8 cellular contexts compared by ENCODE assay signal in genomic region chr1:165697881-165698842, GRCh38. TPM values are rescaled to one million over a fixed set of nuclear protein-coding genes. Genes with fewer than 3 reads are reported as not detected.
DNase-seq lines count a peak whose midpoint lies in the region; ATAC-seq and TF ChIP-seq lines count a peak whose summit lies in the region.

TSS of gene ALDH9A1 (minus strand) at chr1:165698562. CDS start at chr1:165698558, 4 bp downstream.

- DNase-seq in NCI-H146 treated with DMSO at 0.1 percent for 48 hours (lab: John Stamatoyannopoulos, UW; ENCODE audit: unreplicated experiment) (peak; percentile 92), adrenal gland (peak; percentile 87 to 95 (median 91)), heart right ventricle (peak; percentile 90 to 92), prostate gland (ENCODE audit: low spot score) (peak; percentile 80), ureter (ENCODE audit: low spot score) (peak; percentile 90)

- H3K27me3 ChIP-seq in adrenal gland, result no peaks in the 10 kb centered on the region
- H3K27me3 ChIP-seq in heart right ventricle, result no peaks in the 10 kb centered on the region
- H3K27me3 ChIP-seq in prostate gland (replicated peaks; ENCODE audit: insufficient read depth), result no peaks in the 10 kb centered on the region

- H3K9me3 ChIP-seq in adrenal gland (replicated peaks in 1 of 3) (no peaks in the 10 kb centered on the region), heart right ventricle (no peaks in the 10 kb centered on the region), prostate gland (no peaks in the 10 kb centered on the region)

- H3K36me3 ChIP-seq in adrenal gland (replicated peaks in 1 of 2), result no peaks in the 10 kb centered on the region
- H3K36me3 ChIP-seq in heart right ventricle, result peaks cover 0 to 13% (median 0%) of the 10 kb centered on the region in 9 donors
- no peaks in the 10 kb centered on the region for H3K36me3 ChIP-seq in prostate gland

- ATAC-seq in GM18498 (IDR thresholded peaks at IDR 0.05; ENCODE audit: unreplicated experiment) (peak; percentile 94), HG02885 (IDR thresholded peaks at IDR 0.05; ENCODE audit: poor library complexity, unreplicated experiment) (peak; percentile 93), heart right ventricle (peak; percentile 97 to 99 (median 97))

- H3K4me1 ChIP-seq in adrenal gland (replicated peaks in 1 of 2) (peaks cover 18 to 34% of the 10 kb centered on the region in 2 donors), heart right ventricle (peaks cover 4 to 39% (median 22%) of the 10 kb centered on the region in 9 donors), prostate gland (replicated peaks) (peaks cover 12% of the 10 kb centered on the region)

- peak; percentile 88 to 94 for TF ChIP-seq POLR2A in adrenal gland (IDR thresholded peaks at IDR 0.05)
- TF ChIP-seq POLR2A in prostate gland (IDR thresholded peaks at IDR 0.05), result peak; percentile 93

- TF ChIP-seq CTCF in adrenal gland (IDR thresholded peaks at IDR 0.05) (peak in 4 of 6 experiments; percentile 27 to 36 (median 32)), heart right ventricle (IDR thresholded peaks at IDR 0.05) (peak in 7 of 9 donors; percentile 17 to 59 (median 42)), prostate gland (IDR thresholded peaks at IDR 0.05) (peak in 3 of 4 experiments; percentile 31 to 43 (median 40))

- intact Hi-C loops in T-helper 1 cell treated with Interleukin-12 subunit alpha and Interleukin-12 subunit beta and Interleukin-4 antibody, amounts not matched to agents 30 ng/mL and 1 ng/mL, for 36 hours (cut with micrococcal nuclease), result loop anchor here (1.0 to 10.0 kb wide), 8 partner anchors 67 to 1178 kb away; partner anchors contain the start of genes MGST3, TADA1 and TMCO1
- intact Hi-C loops in adrenal gland (cut with DNase I) (loop anchor here in 1 of 2 donors (10.0 kb wide), 1 partner anchor 63 kb away; the partner anchor contains the start of gene MGST3), heart right ventricle (cut with DNase I) (loop anchor here in 7 of 10 donors (1.0 to 10.0 kb wide), 9 partner anchors 66 to 323 kb away; partner anchors contain the start of genes MGST3 (in 4 of the 7) and TMCO1 (in 1 of the 7)), prostate gland (cut with DNase I) (loop anchor here (2.0 to 10.0 kb wide), 3 partner anchors 65 to 103 kb away; partner anchors contain the start of gene TMCO1)

- WGBS in adrenal gland, 4 donors, result 0 to 2% (median 0%) methylated on average over 20 to 69 of the region's 69 CpGs
- 0 to 1% methylated on average over 69 of the region's 69 CpGs for WGBS in heart right ventricle, 2 donors
- under 1% methylated on average over 69 of the region's 69 CpGs for WGBS in prostate gland

- peak within 1 kb of the TSS; percentile 65 to 97 (median 79) for H3K4me3 ChIP-seq in adrenal gland
- peak within 1 kb of the TSS; percentile 39 to 92 (median 81) for H3K4me3 ChIP-seq in heart right ventricle
- H3K4me3 ChIP-seq in prostate gland, result peak within 1 kb of the TSS; percentile 71 to 92

- H3K27ac ChIP-seq in adrenal gland, result peak within 1 kb of the TSS; percentile 88 to 98 (median 95)
- H3K27ac ChIP-seq in heart right ventricle, result peak within 1 kb of the TSS; percentile 92 to 99 (median 95)
- peak within 1 kb of the TSS; percentile 91 to 98 for H3K27ac ChIP-seq in prostate gland

RNA-seq across cellular contexts. Expression of gene ALDH9A1, which starts in this region (rescaled TPM):
- 43.7 and 43.8 TPM in 2 replicates for total RNA-seq in T-helper 1 cell treated with Interleukin-12 subunit alpha and Interleukin-12 subunit beta and Interleukin-4 antibody, amounts not matched to agents 30 ng/mL and 1 ng/mL, for 36 hours
- 100 to 1,000 TPM; 127 to 269 (median 194) TPM for total RNA-seq in adrenal gland
- polyA plus RNA-seq in adrenal gland, result 100 to 1,000 TPM in 1 of 3 donors, 10 to 100 TPM in 2; 36.0 to 232 (median 70.0) TPM
- 10 to 100 TPM; 47.3 to 75.3 (median 66.2) TPM for total RNA-seq in heart right ventricle
- polyA plus RNA-seq in heart right ventricle, result 10 to 100 TPM; 13.8 to 35.8 TPM
- 100 to 1,000 TPM; 172 to 206 TPM for total RNA-seq in prostate gland
- 60.5 TPM for total RNA-seq in ureter

Comparison
In these comparisons a context has a peak if more than half of its experiments do, and no peak if none do; other contexts are left out.
1. Peak in every context shown above with its lines: DNase-seq, ATAC-seq, H3K4me3 ChIP-seq and H3K27ac ChIP-seq.